ENCODE assay signal across 20 cellular contexts in genomic region chr1:190175320-190175719, GRCh38.
DNase-seq lines count a peak whose midpoint lies in the region; ATAC-seq and TF ChIP-seq lines count a peak whose summit lies in the region.
"Had no signal": no experiment of that assay in that cellular context is flagged by ENCODE, and none has a peak within 500 bp of the region (broad histone marks: within the 10 kb centered on the region; RNA-seq: fewer than 3 reads in every experiment).

No MANE protein-coding gene starts in this region.

- TF ChIP-seq CTCF in cardiac fibroblast (IDR thresholded peaks at IDR 0.05; ENCODE audit: low read depth, low read length) (no peak), fibroblast of the aortic adventitia (IDR thresholded peaks at IDR 0.05; ENCODE audit: insufficient read depth, low read length) (no peak)

- DNase-seq in EL (peak; percentile 1), M059J (ENCODE audit: low read depth) (peak; percentile 10), cardiac fibroblast (ENCODE audit: low read depth in 2 of 2) (peak; percentile 4 to 25), fibroblast of the aortic adventitia (ENCODE audit: low read depth) (peak; percentile 69), HPDE6-E6E7 (ENCODE audit: extremely low spot score) (no peak)
- DNase-seq in stimulated activated CD8-positive, alpha-beta memory T cell treated with anti-CD3 and anti-CD28 coated beads, Interleukin-4, amount 100 ng/mL, for 48 hours: no peak
- DNase-seq: CD4-positive, CD25-positive, alpha-beta regulatory T cell; DMS153; Karpas-422; MG63; NCI-H1105 treated with DMSO at 0.1 percent for 48 hours; NCI-H146; NCI-H1930; NCI-H526 treated with DMSO at 0.1 percent for 48 hours; Right ventricle myocardium superior; RPMI8226 had no signal

- H3K4me3 ChIP-seq in cardiac fibroblast (replicated peaks in 1 of 2; ENCODE audit: low read depth in 2 of 2, low read length in 2 of 2) (no peak overlapping the region), fibroblast of the aortic adventitia (ENCODE audit: low read depth, low read length) (no peak overlapping the region)
- H3K4me3 ChIP-seq: BLaER1, MG63, SJSA1 had no signal

- ATAC-seq in GM18520 (IDR thresholded peaks at IDR 0.05; ENCODE audit: unreplicated experiment): no peak
- ATAC-seq in GM21381 (IDR thresholded peaks at IDR 0.05; ENCODE audit: unreplicated experiment): no peak

Comparison
In these comparisons a context has a peak if more than half of its experiments do, and no peak if none do; other contexts are left out.
1. DNase-seq: peak in EL (single experiment), M059J (single experiment), cardiac fibroblast (2 of 2) and fibroblast of the aortic adventitia (single experiment); none in stimulated activated CD8-positive, alpha-beta memory T cell treated with anti-CD3 and anti-CD28 coated beads, Interleukin-4, amount 100 ng/mL, for 48 hours (single experiment) and HPDE6-E6E7 (single experiment).